Comparison of ENCODE assay signal across 13 cellular contexts in genomic region chrX:20205927-20206708, GRCh38.
DNase-seq lines count a peak whose midpoint lies in the region; ATAC-seq and TF ChIP-seq lines count a peak whose summit lies in the region.
"Had no signal": no experiment of that assay in that cellular context is flagged by ENCODE, and none has a peak within 500 bp of the region (broad histone marks: within the 10 kb centered on the region; RNA-seq: fewer than 3 reads in every experiment).

No MANE protein-coding gene starts in this region.

- H3K9ac ChIP-seq in liver (ENCODE audit: low read depth in 1 of 2, low read length in 2 of 2), result no peak overlapping the region
- H3K9ac ChIP-seq: KMS-11 had no signal

- H3K36me3 ChIP-seq in liver (ENCODE audit: control insufficient read depth in 4 of 4, insufficient read depth in 3 of 4, low read depth in 1 of 4, low read length in 3 of 4) (peaks cover 0 to 10% (median 3%) of the 10 kb centered on the region in 4 donors), tibial artery (no peaks in the 10 kb centered on the region)

- peak; percentile 86 for ATAC-seq in GM18519 (IDR thresholded peaks at IDR 0.05; ENCODE audit: low FRiP score, unreplicated experiment)
- ATAC-seq in GM21526 (IDR thresholded peaks at IDR 0.05; ENCODE audit: low FRiP score, unreplicated experiment), result peak; percentile 92
- ATAC-seq in HG03354 (IDR thresholded peaks at IDR 0.05; ENCODE audit: poor library complexity, severe bottlenecking, unreplicated experiment), result peak; percentile 89
- no peak for ATAC-seq in HG03097 (IDR thresholded peaks at IDR 0.05; ENCODE audit: low FRiP score, unreplicated experiment)
- ATAC-seq: left lung had no signal

- no peak overlapping the region for H3K4me3 ChIP-seq in liver (ENCODE audit: low read depth in 1 of 3, low read length in 3 of 3)
- H3K4me3 ChIP-seq in tibial artery, result no peak overlapping the region
- H3K4me3 ChIP-seq: left lung, tibial nerve had no signal

- intact Hi-C loops in tibial artery (cut with DNase I; ENCODE audit: low total_unique reads), result no loop called here

- 56% methylated on average over 4 of the region's 4 CpGs for WGBS in liver

- peaks cover 3 to 23% (median 8%) of the 10 kb centered on the region in 4 donors for H3K4me1 ChIP-seq in liver (ENCODE audit: control insufficient read depth in 4 of 4, insufficient read depth in 4 of 4, low read length in 3 of 4)
- H3K4me1 ChIP-seq in tibial artery, result no peaks in the 10 kb centered on the region
- H3K4me1 ChIP-seq: left lung, tibial nerve had no signal

- H3K27me3 ChIP-seq in liver (ENCODE audit: control insufficient read depth in 4 of 4, insufficient read depth in 4 of 4, low read length in 3 of 4), result no peaks in the 10 kb centered on the region
- no peaks in the 10 kb centered on the region for H3K27me3 ChIP-seq in tibial artery
- H3K27me3 ChIP-seq: tibial nerve had no signal

- TF ChIP-seq CTCF in liver (IDR thresholded peaks at IDR 0.05; ENCODE audit: low read depth, low read length, missing input control) (no peak), tibial artery (IDR thresholded peaks at IDR 0.05) (no peak)

- H3K9me3 ChIP-seq in liver (ENCODE audit: control insufficient read depth in 4 of 4, low read length in 3 of 4) (no peaks in the 10 kb centered on the region), tibial artery (no peaks in the 10 kb centered on the region)
- H3K9me3 ChIP-seq: left lung, tibial nerve had no signal

- H3K27ac ChIP-seq in liver (ENCODE audit: low read depth in 1 of 2, low read length in 2 of 2) (no peak overlapping the region), tibial artery (no peak overlapping the region)
- H3K27ac ChIP-seq: KMS-11, left lung, tibial nerve had no signal

- peak; percentile 24 to 34 for TF ChIP-seq RAD21 in liver (IDR thresholded peaks at IDR 0.05)

- no peak for DNase-seq in tibial artery
- no peak for DNase-seq in occipital lobe (lab: John Stamatoyannopoulos, UW)
- DNase-seq: activated CD8-positive, alpha-beta memory T cell treated with anti-CD3 and anti-CD28 coated beads, Interleukin-2, amount 50 U/mL, for 48 hours; effector CD8-positive, alpha-beta T cell; left lung; stimulated activated CD4-positive, alpha-beta T cell treated with anti-CD3 and anti-CD28 coated beads, Interleukin-12 subunit alpha, Interleukin-12 subunit beta, amount 100 ng/mL, for 4 hours had no signal

TF ChIP-seq in liver, 16 proteins besides CTCF, POLR2A, EP300 and RAD21:
- no peak for TF ChIP-seq GABPA (IDR thresholded peaks at IDR 0.05 in 1 of 2, conservative IDR thresholded peaks at IDR 0.05 in 1 of 2)
- TF ChIP-seq NR2F2 (IDR thresholded peaks at IDR 0.05), result no peak
- no peak for TF ChIP-seq JUND (IDR thresholded peaks at IDR 0.05)
- peak; percentile 47 for TF ChIP-seq FOXA1 (IDR thresholded peaks at IDR 0.05)
- peak; percentile 31 for TF ChIP-seq ZBTB33 (IDR thresholded peaks at IDR 0.05)
- no peak for TF ChIP-seq ATF3 (IDR thresholded peaks at IDR 0.05)
- no peak for TF ChIP-seq TAF1 (conservative IDR thresholded peaks at IDR 0.05)
- TF ChIP-seq SP1 (IDR thresholded peaks at IDR 0.05), result peak; percentile 32
- TF ChIP-seq HNF4G (IDR thresholded peaks at IDR 0.05), result peak; percentile 48
- peak; percentile 21 for TF ChIP-seq YY1 (IDR thresholded peaks at IDR 0.05)
- TF ChIP-seq, protein P1, sequence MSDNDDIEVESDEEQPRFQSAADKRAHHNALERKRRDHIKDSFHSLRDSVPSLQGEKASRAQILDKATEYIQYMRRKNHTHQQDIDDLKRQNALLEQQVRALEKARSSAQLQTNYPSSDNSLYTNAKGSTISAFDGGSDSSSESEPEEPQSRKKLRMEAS (IDR thresholded peaks at IDR 0.05), result no peak
- TF ChIP-seq FOXA2 (IDR thresholded peaks at IDR 0.05), result no peak
- TF ChIP-seq REST (IDR thresholded peaks at IDR 0.05), result peak; percentile 57
- TF ChIP-seq RXRA (IDR thresholded peaks at IDR 0.05), result peak; percentile 45 to 80
- TF ChIP-seq EGR1 (IDR thresholded peaks at IDR 0.05; ENCODE audit: low read depth in 2 of 2), result no peak
- TF ChIP-seq HNF4A (conservative IDR thresholded peaks at IDR 0.05), result peak; percentile 77 to 96
